ENCODE assay signal across 23 cellular contexts in genomic region chr9:95615246-95615645, GRCh38.
DNase-seq lines count a peak whose midpoint lies in the region; ATAC-seq, FAIRE-seq and TF ChIP-seq lines count a peak whose summit lies in the region.
"Had no signal": no experiment of that assay in that cellular context is flagged by ENCODE, and none has a peak within 500 bp of the region (broad histone marks: within the 10 kb centered on the region; RNA-seq: fewer than 3 reads in every experiment).

No MANE protein-coding gene starts in this region.

- FAIRE-seq in H1 (lab: Jason Lieb, UNC), result no peak
- FAIRE-seq: A549, GM12878, GM19239, H54 had no signal

- H3K4me1 Mint-ChIP-seq in GM23338 (peaks cover 4% of the 10 kb centered on the region; the same call in 2 of the 3 replicates), neural crest cell (no peaks in the 10 kb centered on the region)
- H3K4me1 Mint-ChIP-seq: B cell; CD4-positive, CD25-positive, alpha-beta regulatory T cell had no signal

- 0 out of 2 replicates have a peak, but pooled peaks cover 3% of the 10 kb centered on the region for H3K23me2 ChIP-seq in H1 (ENCODE audit: low read depth, low read length)

- ATAC-seq in GM23338, result no peak
- ATAC-seq: A549; CD8-positive, alpha-beta T cell; GM12878 had no signal

- no peak for TF ChIP-seq EP300 in H1 (IDR thresholded peaks at IDR 0.05; ENCODE audit: borderline replicate concordance in 1 of 2, low read depth in 2 of 2, low read length in 2 of 2)

- no peaks in the 10 kb centered on the region; the same call in 2 of the 3 replicates for H3K36me3 Mint-ChIP-seq in GM23338 (ENCODE audit: low read depth)
- H3K36me3 Mint-ChIP-seq in neural crest cell (ENCODE audit: low read depth), result no peaks in the 10 kb centered on the region
- H3K36me3 Mint-ChIP-seq: CD4-positive, CD25-positive, alpha-beta regulatory T cell; CD8-positive, alpha-beta T cell had no signal

- H3K27me3 ChIP-seq in GM23338 (ENCODE audit: insufficient read depth) (no peaks in the 10 kb centered on the region), H1 (replicated peaks in 1 of 4; ENCODE audit: control insufficient read depth in 3 of 4, extremely low read depth in 1 of 4, insufficient read depth in 3 of 4, low read length in 3 of 4) (no peaks in the 10 kb centered on the region), esophagus squamous epithelium (peaks cover 0 to 92% (median 0%) of the 10 kb centered on the region in 4 donors)
- H3K27me3 ChIP-seq: BLaER1 had no signal

- no peak overlapping the region for H2BK5ac ChIP-seq in H1 (ENCODE audit: low read depth, low read length)

- no peak overlapping the region for H2BK12ac ChIP-seq in H1 (ENCODE audit: low read depth, low read length)

- H3K27me3 Mint-ChIP-seq in GM23338 (ENCODE audit: insufficient read depth, low read depth, poor library complexity) (peaks cover 10% of the 10 kb centered on the region), neural crest cell (ENCODE audit: low read depth) (no peaks in the 10 kb centered on the region)

- H4K8ac ChIP-seq in H1 (ENCODE audit: extremely low read depth, insufficient read depth, low read length), result peak overlapping the region; percentile 12; the same call in 1 of the 2 replicates

- no peaks in the 10 kb centered on the region; the same call in 2 of the 3 replicates for H3K9me3 Mint-ChIP-seq in GM23338
- H3K9me3 Mint-ChIP-seq in neural crest cell, result no peaks in the 10 kb centered on the region

- H3K79me2 ChIP-seq in GM23338 (replicated peaks; ENCODE audit: insufficient read depth) (no peaks in the 10 kb centered on the region), H1 (ENCODE audit: control insufficient read depth in 1 of 2, insufficient read depth in 2 of 2, low read length in 2 of 2) (no peaks in the 10 kb centered on the region)

- no peak overlapping the region for H3K14ac ChIP-seq in H1 (ENCODE audit: insufficient read length)

- H3K27ac ChIP-seq in GM23338 (ENCODE audit: low read depth) (no peak overlapping the region), H1 (ENCODE audit: low read depth, low read length) (no peak overlapping the region), esophagus squamous epithelium (no peak overlapping the region)
- H3K27ac ChIP-seq: 22Rv1, A549, BLaER1, C4-2B, GM23248 had no signal

- TF ChIP-seq POLR2A in H1 (IDR thresholded peaks at IDR 0.05; ENCODE audit: control extremely low read depth in 1 of 2, low read depth in 2 of 2, low read length in 2 of 2) (no peak), esophagus squamous epithelium (IDR thresholded peaks at IDR 0.05) (no peak)

- no peak overlapping the region for H2BK20ac ChIP-seq in H1 (ENCODE audit: low read length)

- CTCF ChIA-PET in H1 (lab: Charles Lee; ENCODE audit: partially characterized antibody), result no interaction called here

- no peak overlapping the region for H3K4ac ChIP-seq in H1 (replicated peaks; ENCODE audit: insufficient read length, low read depth, low read length)

- DNase-seq in GM23338 (ENCODE audit: low spot score) (no peak), H1 (ENCODE audit: low read depth in 1 of 2, low spot score in 2 of 2) (no peak), neural crest cell (ENCODE audit: low read depth, low spot score) (no peak), superior temporal gyrus (ENCODE audit: extremely low spot score) (no peak), esophagus squamous epithelium (lab: John Stamatoyannopoulos, UW) (no peak), NCI-H748 treated with DMSO at 0.1 percent for 48 hours (lab: John Stamatoyannopoulos, UW) (no peak)
- DNase-seq: ACHN; Caco-2; CD4-positive, CD25-positive, alpha-beta regulatory T cell; CD8-positive, alpha-beta T cell; DMS153; DND-41; GDM1; GM23248; HCEC 1CT had no signal

- no peak for TF ChIP-seq CTCF in GM23338 (conservative IDR thresholded peaks at IDR 0.05; ENCODE audit: low read depth in 2 of 2)
- TF ChIP-seq CTCF in H1 (IDR thresholded peaks at IDR 0.05; ENCODE audit: control extremely low read depth in 1 of 3, insufficient read depth in 1 of 3, low read depth in 1 of 3, low read length in 3 of 3), result no peak
- no peak for TF ChIP-seq CTCF in neural crest cell (conservative IDR thresholded peaks at IDR 0.05)
- TF ChIP-seq CTCF in esophagus squamous epithelium (IDR thresholded peaks at IDR 0.05), result no peak

- no peaks in the 10 kb centered on the region for H3K9me2 ChIP-seq in GM23338 (ENCODE audit: insufficient read depth)

- no peak overlapping the region for H3K9ac ChIP-seq in H1 (replicated peaks in 1 of 4; ENCODE audit: extremely low read depth in 1 of 4, low read depth in 3 of 4, low read length in 3 of 4)
- H3K9ac ChIP-seq: BLaER1, GM23248 had no signal

- H2BK15ac ChIP-seq in H1 (ENCODE audit: low read length), result no peak overlapping the region

- H3K56ac ChIP-seq in H1 (replicated peaks; ENCODE audit: insufficient read length, low read depth, low read length), result no peak overlapping the region

- H3K4me1 ChIP-seq in GM23338 (ENCODE audit: insufficient read depth), result peaks cover 6% of the 10 kb centered on the region; the same call in 1 of the 2 replicates
- no peaks in the 10 kb centered on the region for H3K4me1 ChIP-seq in H1 (replicated peaks in 1 of 4; ENCODE audit: control insufficient read depth in 3 of 4, insufficient read depth in 4 of 4, low read length in 3 of 4)
- peaks cover 0 to 5% (median 0%) of the 10 kb centered on the region in 3 donors for H3K4me1 ChIP-seq in esophagus squamous epithelium
- H3K4me1 ChIP-seq: A549, Caco-2 had no signal

- POLR2A ChIA-PET in H1 (lab: Charles Lee; ENCODE audit: partially characterized antibody), result no interaction called here

- H4K20me1 ChIP-seq in GM23338 (replicated peaks; ENCODE audit: insufficient read depth) (no peaks in the 10 kb centered on the region), H1 (replicated peaks in 1 of 2; ENCODE audit: control insufficient read depth in 1 of 2, insufficient read depth in 2 of 2, low read length in 2 of 2) (no peaks in the 10 kb centered on the region)
- H4K20me1 ChIP-seq: BLaER1 had no signal

- H2BK120ac ChIP-seq in H1 (replicated peaks; ENCODE audit: low read depth, low read length), result no peak overlapping the region

- H2AK5ac ChIP-seq in H1 (ENCODE audit: low read depth, low read length), result no peak overlapping the region

- no peaks in the 10 kb centered on the region; the same call in 1 of the 2 replicates for H3K79me1 ChIP-seq in H1 (ENCODE audit: low read depth, low read length)

- H3K23ac ChIP-seq in H1 (ENCODE audit: insufficient read length), result no peak overlapping the region

- H3K27ac Mint-ChIP-seq in GM23338 (no peak overlapping the region), neural crest cell (ENCODE audit: unreplicated experiment) (peak overlapping the region; percentile 93)
- H3K27ac Mint-ChIP-seq: B cell; CD4-positive, CD25-positive, alpha-beta regulatory T cell; CD8-positive, alpha-beta T cell had no signal

- H3K4me3 Mint-ChIP-seq in GM23338 (no peak overlapping the region), neural crest cell (no peak overlapping the region)
- H3K4me3 Mint-ChIP-seq: B cell; CD4-positive, CD25-positive, alpha-beta regulatory T cell; CD8-positive, alpha-beta T cell had no signal

- 0 out of 2 replicates have a peak overlapping the region, but pooled peaks have one; percentile 32 for H2AFZ ChIP-seq in GM23338
- H2AFZ ChIP-seq in H1 (ENCODE audit: low read length), result no peak overlapping the region
- H2AFZ ChIP-seq: GM23248 had no signal

- H3K9me3 ChIP-seq in H1 (ENCODE audit: insufficient read depth in 2 of 2, low read depth in 1 of 2, low read length in 1 of 2) (no peaks in the 10 kb centered on the region), esophagus squamous epithelium (peaks cover 0 to 13% (median 11%) of the 10 kb centered on the region in 3 donors)
- H3K9me3 ChIP-seq: Caco-2 had no signal

- no peak overlapping the region for H4K91ac ChIP-seq in H1 (replicated peaks; ENCODE audit: insufficient read length, low read length)

- no peak overlapping the region for H4K5ac ChIP-seq in H1 (ENCODE audit: insufficient read length, low read depth, low read length)

- H3K36me3 ChIP-seq in GM23338 (ENCODE audit: insufficient read depth) (no peaks in the 10 kb centered on the region), H1 (ENCODE audit: control insufficient read depth in 2 of 4, insufficient read depth in 4 of 4, low read length in 3 of 4) (no peaks in the 10 kb centered on the region), esophagus squamous epithelium (no peaks in the 10 kb centered on the region)
- H3K36me3 ChIP-seq: BLaER1 had no signal

- H3F3A ChIP-seq in GM23338 (replicated peaks; ENCODE audit: low read depth), result no peaks in the 10 kb centered on the region

- 83% methylated on average over 7 of the region's 8 CpGs; no CpG with 5 or more reads in 1 of the 2 experiments for WGBS in H1 (ENCODE audit: extremely low coverage in 1 of 2, insufficient coverage in 1 of 2, insufficient read length in 1 of 2, insufficient replicate concordance in 2 of 2, low coverage in 1 of 2, low lambda C conversion rate in 2 of 2, missing lambda C conversion rate in 1 of 2), 2 experiments
- WGBS in esophagus squamous epithelium, 2 donors, result 74 to 80% methylated on average over 5 to 7 of the region's 8 CpGs

- TF ChIP-seq RAD21 in H1 (IDR thresholded peaks at IDR 0.05 in 1 of 2, conservative IDR thresholded peaks at IDR 0.05 in 1 of 2; ENCODE audit: low read depth in 2 of 2, low read length in 2 of 2), result no peak

- intact Hi-C loops in esophagus squamous epithelium (cut with DNase I), result no loop called here

- no peak overlapping the region for H3K18ac ChIP-seq in H1 (ENCODE audit: extremely low read depth, low read length)

- no peak overlapping the region for H3K4me2 ChIP-seq in GM23338
- H3K4me2 ChIP-seq in H1 (ENCODE audit: insufficient read depth in 1 of 2, low read depth in 2 of 2, low read length in 2 of 2), result no peak overlapping the region
- H3K4me2 ChIP-seq: A549, BLaER1 had no signal

- no peak overlapping the region for H3K4me3 ChIP-seq in GM23338
- no peak overlapping the region for H3K4me3 ChIP-seq in H1 (ENCODE audit: extremely low read depth in 1 of 4, insufficient read depth in 2 of 4, low read depth in 3 of 4, low read length in 4 of 4)
- no peak overlapping the region for H3K4me3 ChIP-seq in esophagus squamous epithelium
- H3K4me3 ChIP-seq: A549, BLaER1, GM12878, GM23248 had no signal

TF ChIP-seq in GM23338, 12 proteins besides CTCF, POLR2A, EP300 and RAD21 (continues in another document):
- no peak for TF ChIP-seq NANOG (IDR thresholded peaks at IDR 0.05; ENCODE audit: borderline replicate concordance)

TF ChIP-seq in H1, 55 proteins besides CTCF, POLR2A, EP300 and RAD21 (continues in another document):
- TF ChIP-seq CTBP2 (IDR thresholded peaks at IDR 0.05; ENCODE audit: borderline replicate concordance, insufficient read depth, insufficient read length, low read length) (no peak), NRF1 (IDR thresholded peaks at IDR 0.05; ENCODE audit: low read depth, low read length) (no peak), USF2 (IDR thresholded peaks at IDR 0.05; ENCODE audit: low read length) (no peak), JUND (IDR thresholded peaks at IDR 0.05; ENCODE audit: low read length) (no peak)
